8 cellular contexts compared by ENCODE assay signal in genomic region chrX:18983711-18984380, GRCh38. TPM values are rescaled to one million over a fixed set of nuclear protein-coding genes. Genes with fewer than 3 reads are reported as not detected.
DNase-seq lines count a peak whose midpoint lies in the region; ATAC-seq and TF ChIP-seq lines count a peak whose summit lies in the region.

PHKA2 (minus strand) TSS chrX:18984114; CDS start chrX:18983932, 182 bp downstream.

- in situ Hi-C loops in G401 (cut with HindIII; ENCODE audit: low sequenced_read_pairs): no loop called here

- peak within 1 kb of the TSS; percentile 97 for H3K27ac ChIP-seq in HUES6 (ENCODE audit: low read depth, low read length)

- H3K36me3 ChIP-seq in HUES6 (ENCODE audit: control insufficient read depth, insufficient read depth, low read length): no peaks in the 10 kb centered on the region

- no peaks in the 10 kb centered on the region for H3K27me3 ChIP-seq in HUES6 (ENCODE audit: control insufficient read depth, insufficient read depth, low read length)

- ATAC-seq in GM21526 (IDR thresholded peaks at IDR 0.05; ENCODE audit: low FRiP score, unreplicated experiment): peak; percentile 33

- no peak for TF ChIP-seq CTCF in WI38 (IDR thresholded peaks at IDR 0.05; ENCODE audit: low read depth, low read length)

- no peaks in the 10 kb centered on the region for H3K9me3 ChIP-seq in HUES6 (ENCODE audit: control insufficient read depth, insufficient read depth, low read depth, low read length)

- no peaks in the 10 kb centered on the region; the same call in 1 of the 2 replicates for H3K4me1 ChIP-seq in HUES6 (ENCODE audit: control insufficient read depth, insufficient read depth, low read length)

- H3K4me3 ChIP-seq in HUES6 (ENCODE audit: low read depth, low read length) (peak within 1 kb of the TSS; percentile 96), WI38 (ENCODE audit: low read depth, low read length) (peak within 1 kb of the TSS; percentile 60)

- DNase-seq in G401 (ENCODE audit: low spot score): peak; percentile 5
- peak; percentile 68 for DNase-seq in ecto neural progenitor cell (ENCODE audit: low spot score)
- DNase-seq in lung microvascular endothelial cell (ENCODE audit: low read depth in 2 of 2): peak; percentile 65 to 68
- DNase-seq in stimulated activated CD8-positive, alpha-beta memory T cell treated with anti-CD3 and anti-CD28 coated beads, Interleukin-12 subunit alpha, Interleukin-12 subunit beta, amount 100 ng/mL, for 4 hours (ENCODE audit: low read depth): peak; percentile 29
- DNase-seq in SK-N-DZ (ENCODE audit: low spot score): no peak

- peak within 1 kb of the TSS; percentile 95 for H3K9ac ChIP-seq in HUES6 (ENCODE audit: low read length)

RNA-seq across cellular contexts. Expression of gene PHKA2, which starts in this region (rescaled TPM):
- 17.3 and 21.0 TPM in 2 replicates for total RNA-seq in G401 (2014; rRNA removed; shearing (Covaris generic))
- total RNA-seq in lung microvascular endothelial cell: 5.9 and 6.0 TPM in 2 replicates
- 7.5 and 8.5 TPM in 2 replicates for polyA plus RNA-seq in SK-N-DZ (2014; cell fraction: cytosol; rRNA removed)
- polyA plus RNA-seq in SK-N-DZ (2014; cell fraction: nucleus; rRNA removed): 46.0 and 108 TPM in 2 replicates
